13 cellular contexts compared by ENCODE assay signal in genomic region chr5:181170996-181171395, GRCh38. TPM values are rescaled to one million over a fixed set of nuclear protein-coding genes. Genes with fewer than 3 reads are reported as not detected.
DNase-seq lines count a peak whose midpoint lies in the region; ATAC-seq and TF ChIP-seq lines count a peak whose summit lies in the region.
"Had no signal": no experiment of that assay in that cellular context is flagged by ENCODE, and none has a peak within 500 bp of the region (broad histone marks: within the 10 kb centered on the region; RNA-seq: fewer than 3 reads in every experiment).

No MANE protein-coding gene starts in this region.

- H3K4me3 ChIP-seq in breast epithelium, result no peak overlapping the region
- peak overlapping the region; percentile 48 to 67 for H3K4me3 ChIP-seq in Panc1 (ENCODE audit: low read depth in 2 of 2, low read length in 2 of 2)
- H3K4me3 ChIP-seq in right cardiac atrium (ENCODE audit: low read length), result no peak overlapping the region

- H3K4me3 Mint-ChIP-seq in MCF 10A (ENCODE audit: unreplicated experiment), result peak overlapping the region; percentile 53
- no peak overlapping the region for H3K4me3 Mint-ChIP-seq in stimulated activated naive B cell treated with anti-CD40 and anti-IgM and Interleukin-4, amounts not matched to agents 10 μg/mL and 1 μg/mL and 100 μg/mL, for 72 hours

- no peak for TF ChIP-seq POLR2A in breast epithelium (IDR thresholded peaks at IDR 0.05)

- no peak for TF ChIP-seq CTCF in MCF 10A (IDR thresholded peaks at IDR 0.05; ENCODE audit: unreplicated experiment)
- no peak for TF ChIP-seq CTCF in breast epithelium (IDR thresholded peaks at IDR 0.05)
- no peak for TF ChIP-seq CTCF in Panc1 (IDR thresholded peaks at IDR 0.05)

- DNase-seq in MCF 10A (ENCODE audit: unreplicated experiment) (no peak), breast epithelium (ENCODE audit: low spot score in 2 of 2) (no peak), Panc1 (ENCODE audit: low read depth, low spot score) (no peak), fibroblast of peridontal ligament (ENCODE audit: extremely low read depth) (peak; percentile 68), NCI-H510A treated with DMSO at 0.1 percent for 48 hours (lab: John Stamatoyannopoulos, UW) (no peak), right cardiac atrium (no peak)
- DNase-seq in stimulated activated naive B cell treated with anti-CD40 and anti-IgM and Interleukin-4, amounts not matched to agents 10 μg/mL and 1 μg/mL and 100 μg/mL, for 72 hours, result no peak
- DNase-seq: CD4-positive, CD25-positive, alpha-beta regulatory T cell; naive thymus-derived CD8-positive, alpha-beta T cell; NCI-H1436; T-cell had no signal

- no peaks in the 10 kb centered on the region for H3K9me3 ChIP-seq in breast epithelium
- no peaks in the 10 kb centered on the region for H3K9me3 ChIP-seq in Panc1 (ENCODE audit: control insufficient read depth, insufficient read depth, low read depth, low read length)
- no peaks in the 10 kb centered on the region for H3K9me3 ChIP-seq in right cardiac atrium (ENCODE audit: control insufficient read depth, low read length)

- H3K36me3 ChIP-seq in breast epithelium, result no peaks in the 10 kb centered on the region
- no peaks in the 10 kb centered on the region for H3K36me3 ChIP-seq in Panc1 (ENCODE audit: control insufficient read depth, insufficient read depth, low read length)

- CTCF ChIA-PET in MCF 10A (lab: Yijun Ruan, JAX) (interaction anchor here (0.6 to 3.6 kb wide), 3 partner anchors 9 to 12 kb away, joined by 3 to 16 read pairs (median 4); no protein-coding TSS in a partner anchor), Panc1 (lab: Charles Lee) (interaction anchor here (0.7 kb wide), 1 partner anchor 16 kb away, joined by 3 read pairs; no protein-coding TSS in a partner anchor)

- 58% methylated on average over 6 of the region's 6 CpGs for WGBS in right cardiac atrium

- H3K9me3 Mint-ChIP-seq in MCF 10A (ENCODE audit: unreplicated experiment), result no peaks in the 10 kb centered on the region
- H3K9me3 Mint-ChIP-seq in stimulated activated naive B cell treated with anti-CD40 and anti-IgM and Interleukin-4, amounts not matched to agents 10 μg/mL and 1 μg/mL and 100 μg/mL, for 72 hours, result peaks cover 3 to 6% of the 10 kb centered on the region in 2 donors
- H3K9me3 Mint-ChIP-seq: T-cell had no signal

- in situ Hi-C loops in Panc1 (cut with HindIII; ENCODE audit: low pct_unique_long_range_greater_than_20kb, low sequenced_read_pairs), result no loop called here

- peaks cover 44% of the 10 kb centered on the region for H3K4me1 Mint-ChIP-seq in MCF 10A (ENCODE audit: insufficient read depth, unreplicated experiment)
- H3K4me1 Mint-ChIP-seq in stimulated activated naive B cell treated with anti-CD40 and anti-IgM and Interleukin-4, amounts not matched to agents 10 μg/mL and 1 μg/mL and 100 μg/mL, for 72 hours, result peaks cover 27 to 49% of the 10 kb centered on the region in 2 donors

- ATAC-seq in Panc1, result no peak
- ATAC-seq in stimulated activated naive B cell treated with anti-CD40 and anti-IgM and Interleukin-4, amounts not matched to agents 10 μg/mL and 1 μg/mL and 100 μg/mL, for 72 hours (replicated peaks), result no peak
- ATAC-seq in right cardiac atrium, result no peak
- no peak for ATAC-seq in HG02938 (IDR thresholded peaks at IDR 0.05; ENCODE audit: unreplicated experiment)
- ATAC-seq: naive thymus-derived CD8-positive, alpha-beta T cell; T-cell had no signal

- H3K4me1 ChIP-seq in breast epithelium (no peaks in the 10 kb centered on the region), Panc1 (ENCODE audit: control insufficient read depth, insufficient read depth, low read length) (peaks cover 19% of the 10 kb centered on the region), right cardiac atrium (ENCODE audit: control insufficient read depth, insufficient read depth, low read length) (peaks cover 2% of the 10 kb centered on the region)

- intact Hi-C loops in MCF 10A (cut with micrococcal nuclease) (no loop called here), breast epithelium (cut with DNase I; ENCODE audit: low total_unique reads) (no loop called here), Panc1 (cut with micrococcal nuclease; ENCODE audit: unreplicated experiment) (no loop called here), right cardiac atrium (cut with DNase I) (loop anchor here in 1 of 4 donors (10.0 kb wide), 1 partner anchor 306 kb away; the partner anchor contains the start of gene ZFP62)

- H3K27ac ChIP-seq in breast epithelium (no peak overlapping the region), Panc1 (ENCODE audit: low read length) (peak overlapping the region; percentile 88), right cardiac atrium (ENCODE audit: low read length) (no peak overlapping the region)

- H3K27me3 Mint-ChIP-seq in MCF 10A (ENCODE audit: insufficient read depth, unreplicated experiment), result no peaks in the 10 kb centered on the region
- H3K27me3 Mint-ChIP-seq in stimulated activated naive B cell treated with anti-CD40 and anti-IgM and Interleukin-4, amounts not matched to agents 10 μg/mL and 1 μg/mL and 100 μg/mL, for 72 hours, result peaks cover 52 to 58% of the 10 kb centered on the region in 2 donors

- H3K36me3 Mint-ChIP-seq in MCF 10A (ENCODE audit: insufficient read depth, unreplicated experiment), result peaks cover 11% of the 10 kb centered on the region
- H3K36me3 Mint-ChIP-seq in stimulated activated naive B cell treated with anti-CD40 and anti-IgM and Interleukin-4, amounts not matched to agents 10 μg/mL and 1 μg/mL and 100 μg/mL, for 72 hours, result peaks cover 8 to 10% of the 10 kb centered on the region in 2 donors
- H3K36me3 Mint-ChIP-seq: CD4-positive, CD25-positive, alpha-beta regulatory T cell; naive thymus-derived CD8-positive, alpha-beta T cell; T-cell had no signal

- H3K27me3 ChIP-seq in breast epithelium (peaks cover 2 to 64% of the 10 kb centered on the region in 2 donors), Panc1 (ENCODE audit: control insufficient read depth, insufficient read depth, low read length) (no peaks in the 10 kb centered on the region), right cardiac atrium (ENCODE audit: control insufficient read depth, insufficient read depth) (peaks cover 2% of the 10 kb centered on the region)

- POLR2A ChIA-PET in MCF 10A (lab: Yijun Ruan, JAX) (interaction anchor here (0.7 to 3.6 kb wide), 5 partner anchors 13 to 302 kb away, joined by 3 to 15 read pairs (median 4); no protein-coding TSS in a partner anchor), Panc1 (lab: Charles Lee) (no interaction called here)

- BruUV-seq in MCF 10A (replicated peaks; lab: Mats Ljungman, UMichigan), result no TSS peak
- BruUV-seq in Panc1 (replicated peaks; lab: Mats Ljungman, UMichigan), result no TSS peak

- H3K27ac Mint-ChIP-seq in MCF 10A (ENCODE audit: low read depth, unreplicated experiment), result no peak overlapping the region
- peak overlapping the region; percentile 93 for H3K27ac Mint-ChIP-seq in stimulated activated naive B cell treated with anti-CD40 and anti-IgM and Interleukin-4, amounts not matched to agents 10 μg/mL and 1 μg/mL and 100 μg/mL, for 72 hours
- H3K27ac Mint-ChIP-seq: T-cell had no signal

RNA-seq across cellular contexts. Expression of gene OR2V2, which starts 23.6 kb away (rescaled TPM):
- total RNA-seq in MCF 10A (2022) (not detected in 2 replicates), breast epithelium (not detected), Panc1 (2021; ENCODE audit: unreplicated experiment) (not detected), right cardiac atrium (not detected)
- not detected for polyA plus RNA-seq in Panc1 (2012; ENCODE audit: insufficient read length)
- not detected for polyA plus RNA-seq in right cardiac atrium
- total RNA-seq: CD4-positive, CD25-positive, alpha-beta regulatory T cell; naive thymus-derived CD8-positive, alpha-beta T cell; T-cell had no signal
- polyA plus RNA-seq: CD4-positive, CD25-positive, alpha-beta regulatory T cell; keratinocyte; naive thymus-derived CD8-positive, alpha-beta T cell had no signal

RNA-seq across cellular contexts. Expression of gene TRIM7, which starts 34.0 kb away (rescaled TPM):
- total RNA-seq in MCF 10A (2022), result 26.3 and 27.0 TPM in 2 replicates
- 1 to 10 TPM in 2 of 3 donors, under 1 TPM in 1; 0.29 to 5.4 (median 5.2) TPM for total RNA-seq in breast epithelium
- 25.8 TPM for total RNA-seq in Panc1 (2021; ENCODE audit: unreplicated experiment)
- 21.3 TPM for polyA plus RNA-seq in Panc1 (2012; ENCODE audit: insufficient read length)
- 10 to 100 TPM in 1 of 4 donors, 1 to 10 TPM in 3; 3.8 to 13.1 (median 5.3) TPM for total RNA-seq in right cardiac atrium
- 4.4 TPM for polyA plus RNA-seq in right cardiac atrium

RNA-seq across cellular contexts. Expression of gene OR2V1, which starts 40.0 kb away (rescaled TPM):
- not detected in 2 replicates for total RNA-seq in MCF 10A (2022)
- not detected for total RNA-seq in breast epithelium
- not detected for total RNA-seq in Panc1 (2021; ENCODE audit: unreplicated experiment)
- not detected for polyA plus RNA-seq in Panc1 (2012; ENCODE audit: insufficient read length)
- total RNA-seq in right cardiac atrium, result not detected
- not detected for polyA plus RNA-seq in right cardiac atrium
- total RNA-seq: CD4-positive, CD25-positive, alpha-beta regulatory T cell; naive thymus-derived CD8-positive, alpha-beta T cell; T-cell had no signal
- polyA plus RNA-seq: CD4-positive, CD25-positive, alpha-beta regulatory T cell; keratinocyte; naive thymus-derived CD8-positive, alpha-beta T cell had no signal

RNA-seq across cellular contexts. Expression of gene TRIM41, which starts 52.1 kb away (rescaled TPM):
- 42.8 and 49.4 TPM in 2 replicates for total RNA-seq in MCF 10A (2022)
- 10 to 100 TPM; 14.1 to 16.0 (median 15.1) TPM for total RNA-seq in breast epithelium
- total RNA-seq in Panc1 (2021; ENCODE audit: unreplicated experiment), result 58.3 TPM
- 72.2 TPM for polyA plus RNA-seq in Panc1 (2012; ENCODE audit: insufficient read length)
- total RNA-seq in right cardiac atrium, result 10 to 100 TPM; 18.6 to 21.2 (median 21.0) TPM
- polyA plus RNA-seq in right cardiac atrium, result 17.0 TPM

Comparison
In these comparisons a context has a peak if more than half of its experiments do, and no peak if none do; other contexts are left out.
1. H3K4me3 ChIP-seq: peak in Panc1 (2 of 2); none in breast epithelium (0 of 3) and right cardiac atrium (single experiment).